In the genomic region with DNA sequence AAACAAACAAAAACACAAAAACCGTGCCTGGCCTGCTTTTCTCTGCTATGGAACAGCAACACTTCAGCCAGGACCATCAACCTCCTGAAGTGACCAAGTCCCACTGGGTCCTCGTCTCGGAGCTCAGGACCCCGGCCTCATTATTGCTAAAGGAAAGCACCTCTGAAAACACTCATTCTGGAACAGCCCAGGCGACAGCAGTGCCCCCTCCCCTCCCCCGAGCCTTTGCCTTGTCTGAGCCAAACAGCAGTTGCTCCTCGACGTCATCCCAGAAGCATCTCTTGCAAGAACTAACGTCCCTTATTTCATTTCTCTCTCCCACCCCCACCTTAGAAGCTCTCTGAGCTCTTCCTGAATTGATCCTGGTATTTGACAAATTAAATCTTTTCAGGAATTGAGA, we compare ENCODE assay signal across 12 cellular contexts. TPM values are rescaled to one million over a fixed set of nuclear protein-coding genes. Genes with fewer than 3 reads are reported as not detected.
"Had no signal": no experiment of that assay in that cellular context is flagged by ENCODE, and none has a peak within 500 bp of the region (broad histone marks: within the 10 kb centered on the region; RNA-seq: fewer than 3 reads in every experiment).

No MANE protein-coding gene starts in this region.

- H3K36me3 Mint-ChIP-seq: activated CD4-positive, alpha-beta memory T cell treated with anti-CD3 and anti-CD28 coated beads for 36 hours; stimulated activated effector memory CD8-positive, alpha-beta T cell treated with anti-CD3 and anti-CD28 coated beads, Interleukin-12 subunit alpha, Interleukin-12 subunit beta, amount 100 ng/mL, for 72 hours had no signal

- H3K4me1 ChIP-seq: foreskin keratinocyte had no signal

- H3K27ac ChIP-seq: foreskin keratinocyte, left lung, upper lobe of right lung had no signal

- H3K4me3 ChIP-seq: esophagus squamous epithelium, left lung, smooth muscle cell, upper lobe of right lung had no signal

- H3K27ac Mint-ChIP-seq: activated CD4-positive, alpha-beta memory T cell treated with anti-CD3 and anti-CD28 coated beads for 36 hours; stimulated activated effector memory CD8-positive, alpha-beta T cell treated with anti-CD3 and anti-CD28 coated beads, Interleukin-12 subunit alpha, Interleukin-12 subunit beta, amount 100 ng/mL, for 72 hours had no signal

- H3K4me3 Mint-ChIP-seq: activated CD4-positive, alpha-beta memory T cell treated with anti-CD3 and anti-CD28 coated beads for 36 hours; activated T-cell treated with anti-CD3 and anti-CD28 coated beads, Interleukin-2, amount 50 U/mL, for 4 hours; stimulated activated effector memory CD8-positive, alpha-beta T cell treated with anti-CD3 and anti-CD28 coated beads, Interleukin-12 subunit alpha, Interleukin-12 subunit beta, amount 100 ng/mL, for 72 hours had no signal

- H3K9me3 ChIP-seq: esophagus squamous epithelium, left lung, upper lobe of right lung had no signal

- H3K27me3 ChIP-seq: esophagus squamous epithelium, left lung, upper lobe of right lung had no signal

- ATAC-seq: activated T-cell treated with anti-CD3 and anti-CD28 coated beads, Interleukin-2, amount 50 U/mL, for 4 hours; foreskin keratinocyte; left lung; stimulated activated effector memory CD8-positive, alpha-beta T cell treated with anti-CD3 and anti-CD28 coated beads, Interleukin-12 subunit alpha, Interleukin-12 subunit beta, amount 100 ng/mL, for 72 hours; upper lobe of right lung had no signal

- H3K9me3 Mint-ChIP-seq: activated CD4-positive, alpha-beta memory T cell treated with anti-CD3 and anti-CD28 coated beads for 36 hours; activated T-cell treated with anti-CD3 and anti-CD28 coated beads, Interleukin-2, amount 50 U/mL, for 4 hours; stimulated activated effector memory CD8-positive, alpha-beta T cell treated with anti-CD3 and anti-CD28 coated beads, Interleukin-12 subunit alpha, Interleukin-12 subunit beta, amount 100 ng/mL, for 72 hours had no signal

- DNase-seq: activated CD4-positive, alpha-beta memory T cell treated with anti-CD3 and anti-CD28 coated beads for 36 hours; activated CD4-positive, alpha-beta T cell treated with anti-CD3 and anti-CD28 coated beads for 1 hour; activated gamma-delta T cell treated with Interleukin-2 at 50 U/mL for 16 hours; activated T-cell treated with anti-CD3 and anti-CD28 coated beads, Interleukin-2, amount 50 U/mL, for 4 hours; esophagus squamous epithelium; foreskin keratinocyte; left lung; retina; upper lobe of right lung had no signal

- H3K4me1 Mint-ChIP-seq: stimulated activated effector memory CD8-positive, alpha-beta T cell treated with anti-CD3 and anti-CD28 coated beads, Interleukin-12 subunit alpha, Interleukin-12 subunit beta, amount 100 ng/mL, for 72 hours had no signal

RNA-seq across cellular contexts. Expression of a gene that starts 27.4 kb away (rescaled TPM):
- total RNA-seq: activated CD4-positive, alpha-beta memory T cell treated with anti-CD3 and anti-CD28 coated beads for 36 hours; T-helper 2 cell treated with Interferon-gamma antibody and Interleukin-4, amounts not matched to agents 100 ng/mL and 5 ng/mL, for 36 hours had no signal
